10 cellular contexts compared by ENCODE assay signal in the genomic region with DNA sequence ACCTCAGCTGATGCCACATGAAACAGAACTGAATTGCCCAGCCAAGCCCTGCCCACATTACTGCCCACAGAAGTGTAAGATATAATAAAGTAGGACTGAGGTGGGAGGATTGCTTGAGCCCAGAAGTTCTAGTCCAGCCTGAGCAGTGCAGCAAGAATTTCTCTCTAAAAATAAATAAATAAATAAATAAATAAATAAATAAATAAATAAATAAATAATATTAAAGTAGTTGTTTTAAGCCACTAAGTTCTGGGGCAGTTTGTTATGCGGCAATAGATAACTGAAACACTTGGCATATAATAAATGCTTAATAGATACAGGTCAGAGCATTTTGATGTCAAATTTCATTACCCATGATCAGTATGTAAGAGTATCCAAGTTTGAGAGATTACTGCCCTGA. TPM values are rescaled to one million over a fixed set of nuclear protein-coding genes. Genes with fewer than 3 reads are reported as not detected.
"Had no signal": no experiment of that assay in that cellular context is flagged by ENCODE, and none has a peak within 500 bp of the region (broad histone marks: within the 10 kb centered on the region; RNA-seq: fewer than 3 reads in every experiment).

No MANE protein-coding gene starts in this region.

- H3K4me2 ChIP-seq: KMS-11 had no signal

- H3K9ac ChIP-seq: KMS-11 had no signal

- H3K27ac Mint-ChIP-seq: IgD-negative memory B cell had no signal

- H3K27ac ChIP-seq: HL-60, KMS-11 had no signal

- FAIRE-seq: HepG2, HTR-8/SVneo had no signal

- ATAC-seq: HepG2 had no signal

- DNase-seq: IMR-90, KBM-7, KG1 had no signal

- H3K27me3 Mint-ChIP-seq: IgD-negative memory B cell had no signal

RNA-seq across cellular contexts. Expression of a gene that starts 28.1 kb away (rescaled TPM):
- total RNA-seq: HT-29, HT1080 had no signal
- polyA plus RNA-seq: IgD-negative memory B cell, IMR-90 had no signal
